In genomic region chr18:22609642-22610041, GRCh38 we compare ENCODE assay signal across 13 cellular contexts.
A peak's percentile ranks its signal among the peaks of the same experiment; 100 is the strongest.
DNase-seq lines count a peak whose midpoint lies in the region; ATAC-seq, FAIRE-seq and TF ChIP-seq lines count a peak whose summit lies in the region.
"Had no signal": no experiment of that assay in that cellular context is flagged by ENCODE, and none has a peak within 500 bp of the region (broad histone marks: within the 10 kb centered on the region; RNA-seq: fewer than 3 reads in every experiment).

No MANE protein-coding gene starts in this region.

- DNase-seq in DMS53 treated with DMSO at 0.1 percent for 48 hours (lab: John Stamatoyannopoulos, UW; ENCODE audit: unreplicated experiment) = peak; percentile 8
- DNase-seq in Right ventricle myocardium superior = peak; percentile 79
- no peak for DNase-seq in omental fat pad (ENCODE audit: low spot score)
- no peak for DNase-seq in 8988T
- DNase-seq in frontal cortex (ENCODE audit: low spot score in 2 of 2) = no peak
- DNase-seq: activated CD8-positive, alpha-beta memory T cell treated with anti-CD3 and anti-CD28 coated beads for 24 hours; CD4-positive, CD25-positive, alpha-beta regulatory T cell; glutamatergic neuron; occipital lobe had no signal

- intact Hi-C loops in Right ventricle myocardium superior (cut with DNase I) = no loop called here

- FAIRE-seq in frontal cortex (lab: Jason Lieb, UNC) = no peak

- TF ChIP-seq CTCF in VCaP (conservative IDR thresholded peaks at IDR 0.05) (no peak), omental fat pad (IDR thresholded peaks at IDR 0.05) (no peak)

- ATAC-seq in Right ventricle myocardium superior (ENCODE audit: poor library complexity) (peak; percentile 51), omental fat pad (ENCODE audit: low FRiP score) (peak; percentile 13), HG02798 (IDR thresholded peaks at IDR 0.05; ENCODE audit: poor library complexity, unreplicated experiment) (no peak), HG02981 (IDR thresholded peaks at IDR 0.05; ENCODE audit: unreplicated experiment) (no peak)

- H3K27ac ChIP-seq in VCaP = peak overlapping the region; percentile 48
- H3K27ac ChIP-seq: SJSA1 had no signal

Comparison
In these comparisons a context has a peak if more than half of its experiments do, and no peak if none do; other contexts are left out.
1. DNase-seq: peak in DMS53 treated with DMSO at 0.1 percent for 48 hours (single experiment) and Right ventricle myocardium superior (single experiment); none in omental fat pad (single experiment), 8988T (single experiment) and frontal cortex (0 of 2).
2. ATAC-seq: peak in Right ventricle myocardium superior (single experiment) and omental fat pad (single experiment); none in HG02798 (single experiment) and HG02981 (single experiment).